In genomic region chr11:120400564-120401364, GRCh38 we compare ENCODE assay signal across 8 cellular contexts.
DNase-seq lines count a peak whose midpoint lies in the region; ATAC-seq and FAIRE-seq lines count a peak whose summit lies in the region.

No MANE protein-coding gene starts in this region.

- no peak for ATAC-seq in GM18868 (IDR thresholded peaks at IDR 0.05; ENCODE audit: unreplicated experiment)

- FAIRE-seq in endometrium (lab: Jason Lieb, UNC) = peak; percentile 8

- DNase-seq in DMS79 (lab: John Stamatoyannopoulos, UW) (peak; percentile 67), NCI-H460 (ENCODE audit: extremely low read depth, low read depth) (peak; percentile 44), non-pigmented ciliary epithelial cell (ENCODE audit: low read depth) (peak; percentile 96), NCI-H1930 (lab: John Stamatoyannopoulos, UW) (no peak), GM19238 (ENCODE audit: insufficient read length, low spot score) (no peak)
- no peak for DNase-seq in stimulated activated CD4-positive, alpha-beta T cell treated with anti-CD3 and anti-CD28 coated beads, Interleukin-4, amount 100 ng/mL, for 24 hours

Comparison
In these comparisons a context has a peak if more than half of its experiments do, and no peak if none do; other contexts are left out.
1. DNase-seq: peak in DMS79 (single experiment), NCI-H460 (single experiment) and non-pigmented ciliary epithelial cell (single experiment); none in NCI-H1930 (0 of 2), GM19238 (single experiment) and stimulated activated CD4-positive, alpha-beta T cell treated with anti-CD3 and anti-CD28 coated beads, Interleukin-4, amount 100 ng/mL, for 24 hours (single experiment).